7 cellular contexts compared by ENCODE assay signal in the genomic region with DNA sequence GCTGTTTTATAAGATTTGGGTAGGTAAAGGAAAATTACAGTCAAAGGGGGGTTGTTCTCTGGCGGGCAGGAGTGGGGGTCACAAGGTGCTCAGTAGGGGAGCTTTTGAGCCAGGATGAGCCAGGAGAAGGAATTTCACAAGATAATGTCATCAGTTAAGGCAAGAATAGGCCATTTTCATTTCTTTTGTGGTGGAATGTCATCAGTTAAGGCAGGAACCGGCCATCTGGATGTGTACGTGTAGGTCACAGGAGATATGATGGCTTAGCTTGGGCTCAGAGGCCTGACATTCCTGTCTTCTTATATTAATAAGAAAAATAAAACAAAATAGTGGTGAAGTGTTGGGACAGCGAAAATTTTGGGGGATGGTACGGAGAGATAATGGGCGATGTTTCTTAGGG. TPM values are rescaled to one million over a fixed set of nuclear protein-coding genes. Genes with fewer than 3 reads are reported as not detected.
DNase-seq lines count a peak whose midpoint lies in the region; ATAC-seq and TF ChIP-seq lines count a peak whose summit lies in the region.
"Not testable (repeated sequence)": the region's sequence is repeated elsewhere in the genome, so short reads cannot be mapped to it uniquely, and the experiment has no call there.

No MANE protein-coding gene starts in this region.

- H3K4me1 Mint-ChIP-seq in H9, endodermal cell: not testable (repeated sequence)
- H3K4me1 Mint-ChIP-seq in WTC11 (peaks cover 17% of the 10 kb centered on the region; the same call in 1 of the 2 replicates), neural progenitor cell (peaks cover 16% of the 10 kb centered on the region)

- H2BK12ac ChIP-seq in H9 (ENCODE audit: insufficient read length, low read depth, low read length), result not testable (repeated sequence)

- CTCF ChIA-PET in WTC11 (lab: Charles Lee), result interaction anchor here (2.3 kb wide), 1 partner anchor 76 kb away, joined by 8 read pairs; no protein-coding TSS in a partner anchor

- H2AFZ ChIP-seq in H9 (ENCODE audit: low read length); neural progenitor cell (replicated peaks): not testable (repeated sequence)

- not testable (repeated sequence) for H3K4ac ChIP-seq in H9 (ENCODE audit: low read depth, low read length); mesendoderm (ENCODE audit: low read depth, low read length)

- H3K27ac Mint-ChIP-seq in H9 (peak overlapping the region in 2 of 3 experiments; percentile 76 to 85; a peak in 5 of 7 replicates), WTC11 (peak overlapping the region; percentile 95)
- H3K27ac Mint-ChIP-seq in endodermal cell, neural progenitor cell: not testable (repeated sequence)

- H3K56ac ChIP-seq in H9 (ENCODE audit: insufficient read length, low read depth, low read length), result not testable (repeated sequence)
- H3K56ac ChIP-seq in mesendoderm (ENCODE audit: low read length), result peak overlapping the region; percentile 85

- H2BK15ac ChIP-seq in H9 (ENCODE audit: low read depth, low read length); mesendoderm (replicated peaks; ENCODE audit: low read depth): not testable (repeated sequence)

- H3K18ac ChIP-seq in H9 (ENCODE audit: insufficient read length, low read depth, low read length), result not testable (repeated sequence)
- H3K18ac ChIP-seq in mesendoderm (ENCODE audit: low read length), result peak overlapping the region; percentile 71

- no CpG with 5 or more reads among the region's 6 CpGs for WGBS in H9 (ENCODE audit: extremely low coverage, insufficient read length, low lambda C conversion rate)
- 77 to 95% methylated on average over 3 of the region's 6 CpGs for WGBS in endodermal cell (ENCODE audit: insufficient coverage in 1 of 2, insufficient read length in 1 of 2), 2 experiments
- no CpG with 5 or more reads among the region's 6 CpGs for WGBS in mesendoderm (ENCODE audit: extremely low coverage, insufficient coverage, low lambda C conversion rate)

- not testable (repeated sequence) for H3K79me2 ChIP-seq in H9 (ENCODE audit: insufficient read depth, low read length); neural progenitor cell (ENCODE audit: low read depth)
- peaks cover 10% of the 10 kb centered on the region for H3K79me2 ChIP-seq in mesendoderm (ENCODE audit: control insufficient read depth, insufficient read depth, low read length)

- not testable (repeated sequence) for H4K91ac ChIP-seq in H9 (ENCODE audit: insufficient read length, low read depth, low read length)

- not testable (repeated sequence) for H3K9me3 Mint-ChIP-seq in H9, WTC11, endodermal cell, neural progenitor cell

- not testable (repeated sequence) for H3K23ac ChIP-seq in H9 (ENCODE audit: insufficient read length, low read depth, low read length); mesendoderm (ENCODE audit: low read length)

- H3K36me3 ChIP-seq in HUES6 (ENCODE audit: control insufficient read depth, insufficient read depth, low read length), result peaks cover 47% of the 10 kb centered on the region
- H3K36me3 ChIP-seq in endodermal cell (ENCODE audit: control insufficient read depth, insufficient read depth, low read length); mesendoderm (ENCODE audit: control insufficient read depth, insufficient read depth, low read length); neural progenitor cell: not testable (repeated sequence)
- H3K36me3 ChIP-seq in iPS-15b (ENCODE audit: control insufficient read depth, insufficient read depth, low read length), result peaks cover 14% of the 10 kb centered on the region

- H3K4me2 ChIP-seq in H9 (ENCODE audit: insufficient read depth, insufficient read length, low read length) (peak overlapping the region; percentile 68), neural progenitor cell (peak overlapping the region; percentile 52)
- H3K4me2 ChIP-seq in mesendoderm (ENCODE audit: low read length), result not testable (repeated sequence)

- not testable (repeated sequence) for H3K27me3 Mint-ChIP-seq in H9 (ENCODE audit: low read depth); WTC11 (ENCODE audit: low read depth); endodermal cell (ENCODE audit: insufficient read depth); neural progenitor cell (ENCODE audit: insufficient read depth, low read depth)

- not testable (repeated sequence) for ATAC-seq in WTC11

- not testable (repeated sequence) for H2BK20ac ChIP-seq in H9 (ENCODE audit: low read depth, low read length, poor library complexity, severe bottlenecking)

- not testable (repeated sequence) for H4K8ac ChIP-seq in H9 (replicated peaks; ENCODE audit: insufficient read length, low read depth, low read length); mesendoderm (ENCODE audit: low read depth, low read length)

- not testable (repeated sequence) for H3K79me1 ChIP-seq in H9 (ENCODE audit: insufficient read depth, low read depth, low read length, poor library complexity, severe bottlenecking); mesendoderm (ENCODE audit: low read length)

- peak overlapping the region; percentile 12; the same call in 1 of the 2 replicates for H3K4me3 ChIP-seq in HUES6 (ENCODE audit: low read depth, low read length)
- H3K4me3 ChIP-seq in endodermal cell (ENCODE audit: low read length), result peak overlapping the region; percentile 58
- peak overlapping the region; percentile 37 for H3K4me3 ChIP-seq in iPS-15b (ENCODE audit: low read depth, low read length)
- H3K4me3 ChIP-seq in mesendoderm (ENCODE audit: low read length); neural progenitor cell: not testable (repeated sequence)

- H4K5ac ChIP-seq in H9 (ENCODE audit: insufficient read length, low read depth, low read length); mesendoderm (ENCODE audit: low read length): not testable (repeated sequence)

- not testable (repeated sequence) for H3K9me3 ChIP-seq in H9 (ENCODE audit: control insufficient read depth, low read depth, low read length); HUES6 (ENCODE audit: control insufficient read depth, insufficient read depth, low read depth, low read length); endodermal cell (ENCODE audit: control insufficient read depth, low read length); iPS-15b (ENCODE audit: control insufficient read depth, insufficient read depth, low read length); neural progenitor cell (ENCODE audit: low read depth)

- H2BK120ac ChIP-seq in H9 (ENCODE audit: low read depth, low read length, poor library complexity, severe bottlenecking); mesendoderm (ENCODE audit: low read depth, low read length): not testable (repeated sequence)

- not testable (repeated sequence) for H3F3A ChIP-seq in neural progenitor cell (ENCODE audit: low read depth)

- H2AK5ac ChIP-seq in H9 (ENCODE audit: insufficient read length, low read length); mesendoderm (ENCODE audit: low read length): not testable (repeated sequence)

- TF ChIP-seq CTCF in H9 (conservative IDR thresholded peaks at IDR 0.05); WTC11 (IDR thresholded peaks at IDR 0.05); endodermal cell (conservative IDR thresholded peaks at IDR 0.05); neural progenitor cell (IDR thresholded peaks at IDR 0.05): not testable (repeated sequence)

- H2BK5ac ChIP-seq in H9 (ENCODE audit: insufficient read length, low read length), result not testable (repeated sequence)
- H2BK5ac ChIP-seq in mesendoderm (ENCODE audit: low read length), result peak overlapping the region; percentile 76

- H3K36me3 Mint-ChIP-seq in H9 (ENCODE audit: insufficient read depth in 1 of 3, low read depth in 3 of 3) (peaks cover 12 to 22% (median 18%) of the 10 kb centered on the region in 3 experiments), WTC11 (peaks cover 30% of the 10 kb centered on the region), endodermal cell (ENCODE audit: low read depth) (peaks cover 14% of the 10 kb centered on the region)
- H3K36me3 Mint-ChIP-seq in neural progenitor cell, result not testable (repeated sequence)

- peak overlapping the region in 1 of 2 experiments; percentile 59; a peak in 4 of 5 replicates for H3K4me3 Mint-ChIP-seq in H9
- not testable (repeated sequence) for H3K4me3 Mint-ChIP-seq in WTC11, endodermal cell, neural progenitor cell

- POLR2A ChIA-PET in WTC11 (lab: Charles Lee), result not testable (repeated sequence)

- H3K27me3 ChIP-seq in H9 (ENCODE audit: insufficient read depth, low read length); HUES6 (ENCODE audit: control insufficient read depth, insufficient read depth, low read length); endodermal cell (ENCODE audit: control insufficient read depth, insufficient read depth, low read length, poor library complexity, severe bottlenecking); iPS-15b (ENCODE audit: control insufficient read depth, insufficient read depth, low read length); mesendoderm (ENCODE audit: insufficient read depth, low read length, poor library complexity); neural progenitor cell: not testable (repeated sequence)

- not testable (repeated sequence) for H3K4me1 ChIP-seq in H9 (ENCODE audit: insufficient read depth, low read length); endodermal cell (ENCODE audit: control insufficient read depth, insufficient read depth, low read length); mesendoderm (ENCODE audit: control insufficient read depth, low read depth, low read length)
- peaks cover 30% of the 10 kb centered on the region for H3K4me1 ChIP-seq in HUES6 (ENCODE audit: control insufficient read depth, insufficient read depth, low read length)
- H3K4me1 ChIP-seq in iPS-15b (ENCODE audit: control insufficient read depth, insufficient read depth, low read length), result peaks cover 12% of the 10 kb centered on the region
- peaks cover 33% of the 10 kb centered on the region for H3K4me1 ChIP-seq in neural progenitor cell

- not testable (repeated sequence) for DNase-seq in H9; WTC11 (ENCODE audit: low spot score); endodermal cell; neural progenitor cell (ENCODE audit: low spot score)
- peak; percentile 50 for DNase-seq in mesendoderm

- H3T11ph ChIP-seq in H9 (ENCODE audit: low read length), result not testable (repeated sequence)

- H4K20me1 ChIP-seq in H9 (ENCODE audit: control insufficient read depth, insufficient read depth, insufficient read length), result not testable (repeated sequence)
- peaks cover 12% of the 10 kb centered on the region for H4K20me1 ChIP-seq in neural progenitor cell (ENCODE audit: low read depth)

- H3K27ac ChIP-seq in H9 (ENCODE audit: insufficient read length, low read depth, low read length) (peak overlapping the region; percentile 20), HUES6 (ENCODE audit: low read depth, low read length) (peak overlapping the region; percentile 78; the same call in 1 of the 2 replicates), mesendoderm (ENCODE audit: low read depth, low read length) (peak overlapping the region; percentile 81)
- H3K27ac ChIP-seq in endodermal cell (ENCODE audit: low read depth, low read length); neural progenitor cell: not testable (repeated sequence)

- not testable (repeated sequence) for H3K14ac ChIP-seq in H9 (ENCODE audit: insufficient read depth, low read length)

- not testable (repeated sequence) for H3K9ac ChIP-seq in H9 (ENCODE audit: extremely low read depth, insufficient read length, low read length); iPS-15b (ENCODE audit: low read depth, low read length); mesendoderm (ENCODE audit: low read length); neural progenitor cell
- H3K9ac ChIP-seq in HUES6 (ENCODE audit: low read length) (peak overlapping the region; percentile 12), endodermal cell (ENCODE audit: extremely low read depth, low read length, poor library complexity, severe bottlenecking) (peak overlapping the region; percentile 53)

- H3K23me2 ChIP-seq in H9 (ENCODE audit: insufficient read length, low read depth, low read length, poor library complexity, severe bottlenecking), result not testable (repeated sequence)

RNA-seq across cellular contexts. Expression of gene INVS, which starts 41.3 kb away (rescaled TPM):
- total RNA-seq in H9 (2021) (7.5 and 8.2 TPM in 2 replicates), WTC11 (2021) (8.1 to 9.9 TPM (median 8.6 TPM) in 3 replicates), endodermal cell (10 to 100 TPM; 22.8 to 26.6 TPM), neural progenitor cell (ENCODE audit: low replicate concordance) (24.3 and 29.2 TPM in 2 replicates)
- polyA plus RNA-seq in endodermal cell (2013, experiment 1 of 2), result 14.1 TPM
- polyA plus RNA-seq in endodermal cell (2013, experiment 2 of 2), result 13.8 TPM
- polyA plus RNA-seq in mesendoderm (2013, experiment 1 of 2), result 2.6 TPM
- 2.6 TPM for polyA plus RNA-seq in mesendoderm (2013, experiment 2 of 2)

RNA-seq across cellular contexts. Expression of gene ERP44, which starts 41.5 kb away (rescaled TPM):
- total RNA-seq in H9 (2021) (15.4 and 15.5 TPM in 2 replicates), WTC11 (2021) (13.2 to 14.1 TPM (median 13.7 TPM) in 3 replicates), endodermal cell (10 to 100 TPM; 22.4 to 23.4 TPM), neural progenitor cell (ENCODE audit: low replicate concordance) (12.0 and 18.0 TPM in 2 replicates)
- polyA plus RNA-seq in endodermal cell (2013, experiment 1 of 2), result 24.5 TPM
- 23.0 TPM for polyA plus RNA-seq in endodermal cell (2013, experiment 2 of 2)
- 16.0 TPM for polyA plus RNA-seq in mesendoderm (2013, experiment 1 of 2)
- polyA plus RNA-seq in mesendoderm (2013, experiment 2 of 2), result 15.7 TPM
